Comparison of ENCODE assay signal across 8 cellular contexts in the genomic region with DNA sequence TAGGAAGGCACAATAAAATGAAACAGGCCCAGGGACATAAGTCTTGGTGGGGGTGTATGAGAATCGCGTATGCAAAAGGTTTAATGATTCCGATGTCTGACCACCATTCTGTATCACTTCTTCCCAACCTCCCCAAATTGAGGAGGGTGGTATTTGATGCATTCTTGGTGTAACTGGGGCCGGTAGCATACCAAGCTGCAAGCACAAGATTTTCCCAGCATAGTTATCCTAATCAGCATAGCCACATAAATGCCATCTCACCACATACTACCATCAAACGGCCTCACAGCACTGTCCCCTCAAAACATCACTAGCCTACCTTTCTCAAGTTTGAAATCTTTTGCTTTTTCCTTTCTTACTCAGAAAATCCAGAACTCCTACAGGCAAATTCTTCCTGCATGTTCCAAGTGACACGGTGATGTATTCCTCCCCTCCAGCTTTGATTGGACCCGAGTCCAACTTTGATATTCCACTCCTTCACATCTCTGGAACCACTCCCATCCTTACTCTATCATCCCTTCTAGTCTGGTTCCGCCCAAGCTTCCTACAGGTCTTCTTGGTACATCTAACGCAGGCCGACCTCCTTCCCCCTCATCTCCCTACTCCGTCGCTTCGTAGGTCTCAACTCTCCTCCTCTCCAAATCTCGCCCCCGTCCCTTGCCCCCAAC. TPM values are rescaled to one million over a fixed set of nuclear protein-coding genes. Genes with fewer than 3 reads are reported as not detected.
A peak's percentile ranks its signal among the peaks of the same experiment; 100 is the strongest.
DNase-seq lines count a peak whose midpoint lies in the region; ATAC-seq and TF ChIP-seq lines count a peak whose summit lies in the region.

No MANE protein-coding gene starts in this region.

- DNase-seq in NCI-H2196 (lab: John Stamatoyannopoulos, UW; ENCODE audit: unreplicated experiment) (peak; percentile 42), NCI-H2196 treated with DMSO at 0.1 percent for 48 hours (lab: John Stamatoyannopoulos, UW; ENCODE audit: unreplicated experiment) (no peak), OCI-LY7 (ENCODE audit: low spot score) (no peak), mucosa of descending colon (no peak), OCI-M2 (lab: John Stamatoyannopoulos, UW; ENCODE audit: unreplicated experiment) (no peak), putamen (ENCODE audit: low spot score) (no peak)

- no peak for TF ChIP-seq CTCF in OCI-LY7 (conservative IDR thresholded peaks at IDR 0.05; ENCODE audit: low read length)
- TF ChIP-seq CTCF in mucosa of descending colon (IDR thresholded peaks at IDR 0.05): no peak

- intact Hi-C loops in OCI-LY7 (cut with micrococcal nuclease; ENCODE audit: unreplicated experiment) (loop anchor here (10.0 kb wide), 1 partner anchor 232 kb away; no protein-coding TSS in a partner anchor), mucosa of descending colon (cut with DNase I, micrococcal nuclease) (loop anchor here in 1 of 2 donors (10.0 kb wide), 1 partner anchor 52 kb away; a partner anchor contains a TSS)

- peaks cover 4% of the 10 kb centered on the region; the same call in 1 of the 2 replicates for H4K20me1 ChIP-seq in OCI-LY7 (ENCODE audit: insufficient read depth, low read length)

- H3K9ac ChIP-seq in duodenal mucosa (ENCODE audit: low read depth in 1 of 2, low read length in 2 of 2): peak overlapping the region; percentile 55 to 71

- POLR2A ChIA-PET in OCI-LY7 (lab: Charles Lee): interaction anchor here (0.9 to 2.1 kb wide), 8 partner anchors 9 to 228 kb away, joined by 3 to 13 read pairs (median 5); a partner anchor contains a TSS

- H3K9me3 ChIP-seq in OCI-LY7 (ENCODE audit: low read length) (no peaks in the 10 kb centered on the region), duodenal mucosa (ENCODE audit: control insufficient read depth in 1 of 2, low read length in 2 of 2) (no peaks in the 10 kb centered on the region), mucosa of descending colon (no peaks in the 10 kb centered on the region)

- peaks cover 40% of the 10 kb centered on the region for H3K36me3 ChIP-seq in OCI-LY7 (ENCODE audit: insufficient read depth, low read length)
- peaks cover 29 to 36% of the 10 kb centered on the region in 2 donors for H3K36me3 ChIP-seq in duodenal mucosa (ENCODE audit: control insufficient read depth in 1 of 2, insufficient read depth in 2 of 2, low read length in 2 of 2)
- H3K36me3 ChIP-seq in mucosa of descending colon (ENCODE audit: low read depth): peaks cover 14% of the 10 kb centered on the region

- H3K4me1 ChIP-seq in OCI-LY7 (ENCODE audit: insufficient read depth, low read length, poor library complexity, severe bottlenecking) (peaks cover 35% of the 10 kb centered on the region), duodenal mucosa (ENCODE audit: control insufficient read depth in 1 of 2, insufficient read depth in 2 of 2, low read length in 2 of 2) (peaks cover 10 to 18% of the 10 kb centered on the region in 2 donors), mucosa of descending colon (ENCODE audit: low read depth) (peaks cover 15% of the 10 kb centered on the region)

- H3K9me2 ChIP-seq in OCI-LY7 (ENCODE audit: insufficient read depth, low read length): no peaks in the 10 kb centered on the region

- peak; percentile 43 for ATAC-seq in mucosa of descending colon
- no peak for ATAC-seq in GM18867 (IDR thresholded peaks at IDR 0.05; ENCODE audit: unreplicated experiment)

- TSS peak; percentile 68 for BruUV-seq in OCI-LY7 (replicated peaks; lab: Mats Ljungman, UMichigan)

- peak overlapping the region; percentile 81 for H3K4me3 ChIP-seq in OCI-LY7 (ENCODE audit: low read depth, low read length, poor library complexity, severe bottlenecking)
- H3K4me3 ChIP-seq in duodenal mucosa (ENCODE audit: low read depth in 1 of 2, low read length in 2 of 2): peak overlapping the region; percentile 56 to 76
- H3K4me3 ChIP-seq in mucosa of descending colon: peak overlapping the region; percentile 74

- H3K27me3 ChIP-seq in duodenal mucosa (ENCODE audit: control insufficient read depth in 1 of 2, insufficient read depth in 2 of 2, low read length in 2 of 2): no peaks in the 10 kb centered on the region

- peaks cover 29% of the 10 kb centered on the region for H3K79me2 ChIP-seq in OCI-LY7 (ENCODE audit: insufficient read depth, low read depth, low read length)

- CTCF ChIA-PET in OCI-LY7 (lab: Charles Lee; ENCODE audit: unreplicated experiment): interaction anchor here (1.1 kb wide), 2 partner anchors 22 to 35 kb away, joined by 3 to 6 read pairs; no protein-coding TSS in a partner anchor

- H3K27ac ChIP-seq in OCI-LY7 (ENCODE audit: low read depth, low read length, poor library complexity, severe bottlenecking): peak overlapping the region; percentile 68
- H3K27ac ChIP-seq in duodenal mucosa (ENCODE audit: low read depth, low read length): peak overlapping the region; percentile 82

- H2AFZ ChIP-seq in OCI-LY7 (ENCODE audit: low read length): 0 out of 2 replicates have a peak overlapping the region, but pooled peaks have one; percentile 1

- H3K4me2 ChIP-seq in OCI-LY7 (ENCODE audit: low read length): peak overlapping the region; percentile 74

RNA-seq across cellular contexts. Expression of a gene that starts 0.7 kb away (rescaled TPM):
- 59.8 and 96.7 TPM in 2 replicates for total RNA-seq in OCI-LY7 (2014; rRNA removed; shearing (Covaris generic))
- 107 and 121 TPM in 2 replicates for total RNA-seq in OCI-LY7 (2022)
- 10 to 100 TPM; 43.7 to 51.7 (median 47.8) TPM for total RNA-seq in mucosa of descending colon

RNA-seq across cellular contexts. Expression of a gene that starts 4.7 kb away (rescaled TPM):
- 4.9 and 6.7 TPM in 2 replicates for total RNA-seq in OCI-LY7 (2014; rRNA removed; shearing (Covaris generic))
- total RNA-seq in OCI-LY7 (2022) (19.0 and 19.2 TPM in 2 replicates), mucosa of descending colon (10 to 100 TPM; 10.3 to 15.6 (median 10.8) TPM)

RNA-seq across cellular contexts. Expression of a gene that starts 10.4 kb away (rescaled TPM):
- total RNA-seq in OCI-LY7 (2014; rRNA removed; shearing (Covaris generic)): 45.4 and 58.3 TPM in 2 replicates
- total RNA-seq in OCI-LY7 (2022) (66.0 and 74.7 TPM in 2 replicates), mucosa of descending colon (10 to 100 TPM; 43.6 to 53.4 (median 46.8) TPM)

RNA-seq across cellular contexts. Expression of a gene that starts 17.3 kb away (rescaled TPM):
- 6.6 and 9.1 TPM in 2 replicates for total RNA-seq in OCI-LY7 (2014; rRNA removed; shearing (Covaris generic))
- 53.1 and 59.3 TPM in 2 replicates for total RNA-seq in OCI-LY7 (2022)
- total RNA-seq in mucosa of descending colon: 10 to 100 TPM; 16.9 to 42.6 (median 20.4) TPM

RNA-seq across cellular contexts. Expression of a gene that starts 28.6 kb away (rescaled TPM):
- 0.19 TPM in 1 of 2 replicates, not detected in the other for total RNA-seq in OCI-LY7 (2014; rRNA removed; shearing (Covaris generic))
- total RNA-seq in OCI-LY7 (2022) (0.18 and 0.51 TPM in 2 replicates), mucosa of descending colon (1 to 10 TPM in 2 of 3 donors, under 1 TPM in 1; 0.63 to 2.0 (median 1.5) TPM)
